Comparison of ENCODE assay signal across 8 cellular contexts in the genomic region with DNA sequence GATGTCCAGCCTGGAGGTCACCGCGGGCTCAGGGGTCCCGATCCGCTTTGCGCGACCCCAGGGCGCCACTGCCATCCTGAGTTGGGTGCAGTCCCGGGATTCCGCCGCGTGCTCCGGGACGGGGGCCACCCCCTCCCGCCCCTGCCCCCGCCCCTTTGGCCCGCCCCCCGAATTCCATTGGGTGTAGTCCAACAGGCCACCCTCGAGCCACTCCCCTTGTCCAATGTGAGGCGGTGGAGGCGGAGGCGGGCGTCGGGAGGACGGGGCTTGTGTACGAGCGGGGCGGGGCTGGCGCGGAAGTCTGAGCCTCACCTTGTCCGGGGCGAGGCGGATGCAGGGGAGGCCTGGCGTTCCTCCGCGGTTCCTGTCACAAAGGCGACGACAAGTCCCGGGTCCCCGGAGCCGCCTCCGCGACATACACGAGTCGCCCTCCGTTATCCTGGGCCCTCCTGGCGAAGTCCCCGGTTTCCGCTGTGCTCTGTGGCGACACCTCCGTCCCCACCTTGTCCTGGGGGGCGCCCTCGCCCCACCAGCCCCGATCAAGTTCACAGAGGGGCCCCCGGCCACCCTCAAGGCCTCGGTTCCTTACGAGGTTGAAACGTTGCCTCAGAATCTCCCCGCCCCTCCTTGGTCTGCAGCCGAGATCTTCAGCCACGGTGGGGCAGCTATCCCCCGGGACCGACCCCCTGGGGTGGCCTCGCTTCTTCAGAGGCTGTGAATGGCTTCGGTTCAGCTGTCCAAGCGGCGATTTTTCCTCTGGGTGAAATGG. TPM values are rescaled to one million over a fixed set of nuclear protein-coding genes. Genes with fewer than 3 reads are reported as not detected.
DNase-seq lines count a peak whose midpoint lies in the region; TF ChIP-seq lines count a peak whose summit lies in the region.

No MANE protein-coding gene starts in this region.

- H3K9me3 Mint-ChIP-seq in HFFc6 = no peaks in the 10 kb centered on the region
- H3K9me3 Mint-ChIP-seq in activated naive CD4-positive, alpha-beta T cell treated with anti-CD3 and anti-CD28 coated beads, Interleukin-2, amount 50 U/mL, for 24 hours = no peaks in the 10 kb centered on the region

- peak overlapping the region; percentile 98 for H3K27ac ChIP-seq in SK-N-MC

- H3K27me3 Mint-ChIP-seq in HFFc6 (ENCODE audit: insufficient read depth) = peaks cover 6% of the 10 kb centered on the region
- no peaks in the 10 kb centered on the region for H3K27me3 Mint-ChIP-seq in activated naive CD4-positive, alpha-beta T cell treated with anti-CD3 and anti-CD28 coated beads, Interleukin-2, amount 50 U/mL, for 24 hours

- TF ChIP-seq CTCF in HFFc6 (IDR thresholded peaks at IDR 0.05) = peak; percentile 39; the same call in 1 of the 2 replicates

- H3K9me3 ChIP-seq in SK-N-MC (ENCODE audit: low read depth, low read length) = no peaks in the 10 kb centered on the region

- H3K36me3 Mint-ChIP-seq in HFFc6 (ENCODE audit: low read depth) = peaks cover 10% of the 10 kb centered on the region; the same call in 1 of the 2 replicates
- peaks cover 2% of the 10 kb centered on the region for H3K36me3 Mint-ChIP-seq in activated naive CD4-positive, alpha-beta T cell treated with anti-CD3 and anti-CD28 coated beads, Interleukin-2, amount 50 U/mL, for 24 hours

- peak overlapping the region; percentile 87 for H3K4me3 Mint-ChIP-seq in HFFc6
- peak overlapping the region; percentile 93 for H3K4me3 Mint-ChIP-seq in activated naive CD4-positive, alpha-beta T cell treated with anti-CD3 and anti-CD28 coated beads, Interleukin-2, amount 50 U/mL, for 24 hours

- DNase-seq in GF-D8 (lab: John Stamatoyannopoulos, UW) (peak; percentile 88), HFFc6 (peak; percentile 94), NCI-H1048 (lab: John Stamatoyannopoulos, UW) (peak; percentile 83), SK-N-MC (ENCODE audit: low read depth, low spot score) (peak; percentile 37), globus pallidus (ENCODE audit: low spot score) (peak; percentile 96), nucleus accumbens (lab: John Stamatoyannopoulos, UW) (peak; percentile 44 to 98 (median 91)), superior temporal gyrus (ENCODE audit: extremely low spot score) (peak; percentile 93)

- peak overlapping the region; percentile 98 for H3K9ac ChIP-seq in SK-N-MC (ENCODE audit: insufficient read length)

- H3K27ac Mint-ChIP-seq in HFFc6 = peak overlapping the region; percentile 100
- H3K27ac Mint-ChIP-seq in activated naive CD4-positive, alpha-beta T cell treated with anti-CD3 and anti-CD28 coated beads, Interleukin-2, amount 50 U/mL, for 24 hours = peak overlapping the region; percentile 89

- H3K4me1 Mint-ChIP-seq in HFFc6 (ENCODE audit: low read depth) = peaks cover 44% of the 10 kb centered on the region
- peaks cover 47% of the 10 kb centered on the region for H3K4me1 Mint-ChIP-seq in activated naive CD4-positive, alpha-beta T cell treated with anti-CD3 and anti-CD28 coated beads, Interleukin-2, amount 50 U/mL, for 24 hours

- H3K4me3 ChIP-seq in SK-N-MC = peak overlapping the region; percentile 96

- peaks cover 47% of the 10 kb centered on the region for H3K36me3 ChIP-seq in SK-N-MC (ENCODE audit: insufficient read depth, low read length)

RNA-seq across cellular contexts. Expression of a gene that starts 1.2 kb away (rescaled TPM):
- total RNA-seq in HFFc6 (2021; fragmentation: NEBNext Ultra II Directional; extraction: Animal tissue kit (Norgen Biotek cat#: 25700)) = 10 to 100 TPM; 22.8 to 34.3 (median 28.0) TPM

Comparison
In these comparisons a context has a peak if more than half of its experiments do, and no peak if none do; other contexts are left out.
1. Peak in every context shown above with its lines: DNase-seq, H3K4me3 ChIP-seq and H3K27ac ChIP-seq.
2. DNase-seq: peak in every context shown above with its lines; median percentile 96 in globus pallidus; 94 in HFFc6; 93 in superior temporal gyrus; 91 in nucleus accumbens; 88 in GF-D8; 83 in NCI-H1048; 37 in SK-N-MC.